1 cellular context compared by ENCODE assay signal in the genomic region with DNA sequence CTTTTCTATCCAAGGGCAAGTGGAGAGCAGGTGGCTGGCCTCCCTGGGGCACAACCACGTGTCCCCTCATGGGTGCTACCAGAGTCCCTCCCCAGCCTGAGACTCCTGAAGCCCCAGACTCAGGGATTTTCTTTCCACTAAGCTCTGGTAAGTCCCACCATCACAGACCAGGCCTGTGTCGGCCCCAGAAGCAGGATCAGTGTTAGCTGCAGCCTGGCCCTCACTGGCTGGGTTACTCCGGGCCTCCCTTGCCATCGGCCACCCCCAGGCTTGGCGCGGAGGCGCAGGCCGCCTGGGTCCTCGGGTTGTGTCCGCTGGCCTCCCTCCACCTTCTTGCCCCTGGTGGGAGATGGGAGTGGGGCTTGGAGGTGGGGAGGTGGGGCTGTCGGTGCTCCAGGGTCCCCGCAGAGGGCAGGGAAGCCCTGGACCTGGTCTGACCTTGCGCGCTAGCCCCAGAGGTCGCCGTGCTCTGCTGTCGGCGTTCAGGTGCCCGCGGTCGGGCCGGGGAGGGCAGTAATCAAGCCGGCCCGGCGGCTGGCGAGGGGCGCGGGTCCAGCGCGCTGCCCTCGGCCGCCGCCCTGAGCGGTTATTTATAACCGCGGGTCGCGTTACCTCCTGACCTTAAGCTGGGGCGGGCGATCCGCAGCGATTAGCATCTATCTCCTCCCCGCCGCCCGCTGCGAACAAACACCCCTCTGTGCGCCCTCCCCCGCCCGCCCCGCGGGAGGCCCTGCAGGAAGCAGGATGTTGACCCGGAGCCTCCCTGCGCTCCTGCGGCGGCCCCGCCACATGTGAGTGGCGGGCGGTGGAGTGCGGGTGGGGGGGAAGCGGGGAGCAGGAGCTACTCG.
TF ChIP-seq lines count a peak whose summit lies in the region.

No MANE protein-coding gene starts in this region.

TF ChIP-seq in HepG2, 621 proteins besides CTCF, POLR2A, EP300 and RAD21 (continued from another document and continues in another):
- TF ChIP-seq, protein P1, sequence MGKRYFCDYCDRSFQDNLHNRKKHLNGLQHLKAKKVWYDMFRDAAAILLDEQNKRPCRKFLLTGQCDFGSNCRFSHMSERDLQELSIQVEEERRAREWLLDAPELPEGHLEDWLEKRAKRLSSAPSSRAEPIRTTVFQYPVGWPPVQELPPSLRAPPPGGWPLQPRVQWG (CRISPR knock-in tag; IDR thresholded peaks at IDR 0.05; ENCODE audit: borderline replicate concordance, low read depth) = no peak; the same call in 1 of the 2 replicates
- TF ChIP-seq, protein P2, sequence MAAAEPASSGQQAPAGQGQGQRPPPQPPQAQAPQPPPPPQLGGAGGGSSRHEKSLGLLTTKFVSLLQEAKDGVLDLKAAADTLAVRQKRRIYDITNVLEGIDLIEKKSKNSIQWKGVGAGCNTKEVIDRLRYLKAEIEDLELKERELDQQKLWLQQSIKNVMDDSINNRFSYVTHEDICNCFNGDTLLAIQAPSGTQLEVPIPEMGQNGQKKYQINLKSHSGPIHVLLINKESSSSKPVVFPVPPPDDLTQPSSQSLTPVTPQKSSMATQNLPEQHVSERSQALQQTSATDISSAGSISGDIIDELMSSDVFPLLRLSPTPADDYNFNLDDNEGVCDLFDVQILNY (CRISPR knock-in tag; conservative IDR thresholded peaks at IDR 0.05) = peak; percentile 67; the same call in 1 of the 2 replicates
- TF ChIP-seq ZNF350 (CRISPR knock-in tag; IDR thresholded peaks at IDR 0.05; ENCODE audit: borderline replicate concordance, low read depth) = peak; percentile 80; the same call in 1 of the 2 replicates
- TF ChIP-seq ISX (CRISPR knock-in tag; conservative IDR thresholded peaks at IDR 0.05) = peak; percentile 8; the same call in 1 of the 2 replicates
- TF ChIP-seq CBX5 (CRISPR knock-in tag; IDR thresholded peaks at IDR 0.05; ENCODE audit: borderline replicate concordance) = peak; percentile 32; the same call in 1 of the 2 replicates
- no peak for TF ChIP-seq NONO (IDR thresholded peaks at IDR 0.05)
- TF ChIP-seq NONO (CRISPR knock-in tag; conservative IDR thresholded peaks at IDR 0.05) = peak; percentile 97
- TF ChIP-seq DR1 (CRISPR knock-in tag; IDR thresholded peaks at IDR 0.05) = peak; percentile 93
- TF ChIP-seq IKZF4 (CRISPR knock-in tag; IDR thresholded peaks at IDR 0.05; ENCODE audit: borderline replicate concordance, low read depth, not compliant biosample characterization) = peak; percentile 92
- TF ChIP-seq ZNF354B (CRISPR knock-in tag; IDR thresholded peaks at IDR 0.05) = peak; percentile 63; the same call in 1 of the 2 replicates
- TF ChIP-seq, protein P3, sequence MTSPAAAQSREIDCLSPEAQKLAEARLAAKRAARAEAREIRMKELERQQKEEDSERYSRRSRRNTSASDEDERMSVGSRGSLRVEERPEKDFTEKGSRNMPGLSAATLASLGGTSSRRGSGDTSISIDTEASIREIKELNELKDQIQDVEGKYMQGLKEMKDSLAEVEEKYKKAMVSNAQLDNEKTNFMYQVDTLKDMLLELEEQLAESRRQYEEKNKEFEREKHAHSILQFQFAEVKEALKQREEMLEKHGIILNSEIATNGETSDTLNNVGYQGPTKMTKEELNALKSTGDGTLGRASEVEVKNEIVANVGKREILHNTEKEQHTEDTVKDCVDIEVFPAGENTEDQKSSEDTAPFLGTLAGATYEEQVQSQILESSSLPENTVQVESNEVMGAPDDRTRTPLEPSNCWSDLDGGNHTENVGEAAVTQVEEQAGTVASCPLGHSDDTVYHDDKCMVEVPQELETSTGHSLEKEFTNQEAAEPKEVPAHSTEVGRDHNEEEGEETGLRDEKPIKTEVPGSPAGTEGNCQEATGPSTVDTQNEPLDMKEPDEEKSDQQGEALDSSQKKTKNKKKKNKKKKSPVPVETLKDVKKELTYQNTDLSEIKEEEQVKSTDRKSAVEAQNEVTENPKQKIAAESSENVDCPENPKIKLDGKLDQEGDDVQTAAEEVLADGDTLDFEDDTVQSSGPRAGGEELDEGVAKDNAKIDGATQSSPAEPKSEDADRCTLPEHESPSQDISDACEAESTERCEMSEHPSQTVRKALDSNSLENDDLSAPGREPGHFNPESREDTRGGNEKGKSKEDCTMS (CRISPR knock-in tag; conservative IDR thresholded peaks at IDR 0.05) = no peak
- 0 out of 2 replicates have a peak, but pooled peaks have one; percentile 72 for TF ChIP-seq RCOR2 (CRISPR knock-in tag; IDR thresholded peaks at IDR 0.05)
- TF ChIP-seq ZNF652 (CRISPR knock-in tag; IDR thresholded peaks at IDR 0.05; ENCODE audit: borderline replicate concordance, low read depth) = peak; percentile 63; the same call in 1 of the 2 replicates
- TF ChIP-seq RARA (CRISPR knock-in tag; IDR thresholded peaks at IDR 0.05) = peak; percentile 98
- no peak for TF ChIP-seq FOXP1 (IDR thresholded peaks at IDR 0.05)
- peak; percentile 93 for TF ChIP-seq FOXP1 (CRISPR knock-in tag; IDR thresholded peaks at IDR 0.05)
- TF ChIP-seq HMG20A (CRISPR knock-in tag; IDR thresholded peaks at IDR 0.05; ENCODE audit: borderline replicate concordance) = peak; percentile 92
- peak; percentile 84 for TF ChIP-seq HNF1B (CRISPR knock-in tag; IDR thresholded peaks at IDR 0.05)
- TF ChIP-seq ZFP41 (CRISPR knock-in tag; IDR thresholded peaks at IDR 0.05; ENCODE audit: borderline replicate concordance) = peak; percentile 24; the same call in 1 of the 2 replicates
- peak; percentile 83 for TF ChIP-seq PAF1 (CRISPR knock-in tag; IDR thresholded peaks at IDR 0.05)
- TF ChIP-seq ARID3A (IDR thresholded peaks at IDR 0.05; ENCODE audit: low read depth, low read length) = peak; percentile 56
- no peak for TF ChIP-seq SCMH1 (CRISPR knock-in tag; IDR thresholded peaks at IDR 0.05; ENCODE audit: borderline replicate concordance)
- no peak for TF ChIP-seq POLR2AphosphoS2 (IDR thresholded peaks at IDR 0.05; ENCODE audit: low read depth, low read length)
- no peak for TF ChIP-seq NBN (conservative IDR thresholded peaks at IDR 0.05)
- peak; percentile 95 for TF ChIP-seq ARNTL (CRISPR knock-in tag; IDR thresholded peaks at IDR 0.05)
- peak; percentile 75; the same call in 1 of the 2 replicates for TF ChIP-seq ZNF335 (CRISPR knock-in tag; IDR thresholded peaks at IDR 0.05)
- TF ChIP-seq, protein P4, sequence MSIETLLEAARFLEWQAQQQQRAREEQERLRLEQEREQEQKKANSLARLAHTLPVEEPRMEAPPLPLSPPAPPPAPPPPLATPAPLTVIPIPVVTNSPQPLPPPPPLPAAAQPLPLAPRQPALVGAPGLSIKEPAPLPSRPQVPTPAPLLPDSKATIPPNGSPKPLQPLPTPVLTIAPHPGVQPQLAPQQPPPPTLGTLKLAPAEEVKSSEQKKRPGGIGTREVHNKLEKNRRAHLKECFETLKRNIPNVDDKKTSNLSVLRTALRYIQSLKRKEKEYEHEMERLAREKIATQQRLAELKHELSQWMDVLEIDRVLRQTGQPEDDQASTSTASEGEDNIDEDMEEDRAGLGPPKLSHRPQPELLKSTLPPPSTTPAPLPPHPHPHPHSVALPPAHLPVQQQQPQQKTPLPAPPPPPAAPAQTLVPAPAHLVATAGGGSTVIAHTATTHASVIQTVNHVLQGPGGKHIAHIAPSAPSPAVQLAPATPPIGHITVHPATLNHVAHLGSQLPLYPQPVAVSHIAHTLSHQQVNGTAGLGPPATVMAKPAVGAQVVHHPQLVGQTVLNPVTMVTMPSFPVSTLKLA (IDR thresholded peaks at IDR 0.05) = peak; percentile 23; the same call in 1 of the 2 replicates
- TF ChIP-seq, protein P5, sequence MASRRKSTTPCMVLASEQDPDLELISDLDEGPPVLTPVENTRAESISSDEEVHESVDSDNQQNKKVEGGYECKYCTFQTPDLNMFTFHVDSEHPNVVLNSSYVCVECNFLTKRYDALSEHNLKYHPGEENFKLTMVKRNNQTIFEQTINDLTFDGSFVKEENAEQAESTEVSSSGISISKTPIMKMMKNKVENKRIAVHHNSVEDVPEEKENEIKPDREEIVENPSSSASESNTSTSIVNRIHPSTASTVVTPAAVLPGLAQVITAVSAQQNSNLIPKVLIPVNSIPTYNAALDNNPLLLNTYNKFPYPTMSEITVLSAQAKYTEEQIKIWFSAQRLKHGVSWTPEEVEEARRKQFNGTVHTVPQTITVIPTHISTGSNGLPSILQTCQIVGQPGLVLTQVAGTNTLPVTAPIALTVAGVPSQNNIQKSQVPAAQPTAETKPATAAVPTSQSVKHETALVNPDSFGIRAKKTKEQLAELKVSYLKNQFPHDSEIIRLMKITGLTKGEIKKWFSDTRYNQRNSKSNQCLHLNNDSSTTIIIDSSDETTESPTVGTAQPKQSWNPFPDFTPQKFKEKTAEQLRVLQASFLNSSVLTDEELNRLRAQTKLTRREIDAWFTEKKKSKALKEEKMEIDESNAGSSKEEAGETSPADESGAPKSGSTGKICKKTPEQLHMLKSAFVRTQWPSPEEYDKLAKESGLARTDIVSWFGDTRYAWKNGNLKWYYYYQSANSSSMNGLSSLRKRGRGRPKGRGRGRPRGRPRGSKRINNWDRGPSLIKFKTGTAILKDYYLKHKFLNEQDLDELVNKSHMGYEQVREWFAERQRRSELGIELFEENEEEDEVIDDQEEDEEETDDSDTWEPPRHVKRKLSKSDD (CRISPR knock-in tag; IDR thresholded peaks at IDR 0.05; ENCODE audit: low read depth) = peak; percentile 75
- no peak for TF ChIP-seq HDAC6 (IDR thresholded peaks at IDR 0.05; ENCODE audit: low read depth, low read length)
- TF ChIP-seq, protein P6, sequence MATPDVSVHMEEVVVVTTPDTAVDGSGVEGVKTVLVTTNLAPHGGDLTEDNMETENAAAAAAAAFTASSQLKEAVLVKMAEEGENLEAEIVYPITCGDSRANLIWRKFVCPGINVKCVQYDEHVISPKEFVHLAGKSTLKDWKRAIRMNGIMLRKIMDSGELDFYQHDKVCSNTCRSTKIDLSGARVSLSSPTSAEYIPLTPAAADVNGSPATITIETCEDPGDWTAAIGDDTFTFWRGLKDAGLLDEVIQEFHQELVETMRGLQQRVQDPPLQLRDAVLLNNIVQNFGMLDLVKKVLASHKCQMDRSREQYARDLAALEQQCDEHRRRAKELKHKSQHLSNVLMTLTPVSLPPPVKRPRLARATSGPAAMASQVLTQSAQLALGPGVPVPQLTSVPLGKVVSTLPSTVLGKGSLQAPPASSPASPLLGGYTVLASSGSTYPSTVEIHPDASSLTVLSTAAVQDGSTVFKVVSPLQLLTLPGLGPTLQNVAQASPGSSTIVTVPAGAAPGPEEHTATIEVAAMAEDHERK (CRISPR knock-in tag; IDR thresholded peaks at IDR 0.05; ENCODE audit: low read depth) = peak; percentile 39; the same call in 1 of the 2 replicates
- no peak for TF ChIP-seq SP2 (CRISPR knock-in tag; IDR thresholded peaks at IDR 0.05)
- TF ChIP-seq MIXL1 (CRISPR knock-in tag; IDR thresholded peaks at IDR 0.05) = peak; percentile 92
- peak; percentile 74 for TF ChIP-seq ZNF317 (CRISPR knock-in tag; IDR thresholded peaks at IDR 0.05)
- TF ChIP-seq TSC22D2 (CRISPR knock-in tag; IDR thresholded peaks at IDR 0.05; ENCODE audit: borderline replicate concordance) = peak; percentile 92
- TF ChIP-seq RFXAP (CRISPR knock-in tag; IDR thresholded peaks at IDR 0.05; ENCODE audit: borderline replicate concordance) = peak; percentile 84; the same call in 1 of the 2 replicates
- TF ChIP-seq ZSCAN12 (CRISPR knock-in tag; IDR thresholded peaks at IDR 0.05) = peak; percentile 66
- TF ChIP-seq DBP (CRISPR knock-in tag; IDR thresholded peaks at IDR 0.05; ENCODE audit: not compliant biosample characterization) = peak; percentile 39
- TF ChIP-seq ONECUT2 (CRISPR knock-in tag; IDR thresholded peaks at IDR 0.05) = no peak
- peak; percentile 89 for TF ChIP-seq KAT7 (CRISPR knock-in tag; IDR thresholded peaks at IDR 0.05; ENCODE audit: borderline replicate concordance)
- TF ChIP-seq PAXIP1 (CRISPR knock-in tag; conservative IDR thresholded peaks at IDR 0.05) = peak; percentile 99
